Comparison of ENCODE assay signal across 8 cellular contexts in genomic region chr14:101980700-101981099, GRCh38. TPM values are rescaled to one million over a fixed set of nuclear protein-coding genes. Genes with fewer than 3 reads are reported as not detected.
A peak's percentile ranks its signal among the peaks of the same experiment; 100 is the strongest.
DNase-seq lines count a peak whose midpoint lies in the region; ATAC-seq and TF ChIP-seq lines count a peak whose summit lies in the region.

No MANE protein-coding gene starts in this region.

- peak overlapping the region; percentile 17 for H3K27ac Mint-ChIP-seq in activated T-cell treated with anti-CD3 and anti-CD28 coated beads, Interleukin-2, amount 50 U/mL, for 72 hours

- H3K4me1 ChIP-seq in fibroblast of lung (ENCODE audit: control insufficient read depth, extremely low read depth, insufficient read depth, low read length): peaks cover 8% of the 10 kb centered on the region
- peaks cover 0 to 20% (median 11%) of the 10 kb centered on the region in 4 donors for H3K4me1 ChIP-seq in sigmoid colon

- TF ChIP-seq CTCF in fibroblast of lung (conservative IDR thresholded peaks at IDR 0.05 in 1 of 2, IDR thresholded peaks at IDR 0.05 in 1 of 2; ENCODE audit: low read depth in 1 of 2, low read length in 2 of 2): no peak
- TF ChIP-seq CTCF in sigmoid colon (IDR thresholded peaks at IDR 0.05): no peak

- peaks cover 12% of the 10 kb centered on the region for H3K4me1 Mint-ChIP-seq in activated T-cell treated with anti-CD3 and anti-CD28 coated beads, Interleukin-2, amount 50 U/mL, for 72 hours (ENCODE audit: low read depth)

- H3K79me2 ChIP-seq in fibroblast of lung (ENCODE audit: control insufficient read depth, insufficient read depth, low read length): peaks cover 40% of the 10 kb centered on the region

- H3K36me3 ChIP-seq in fibroblast of lung (ENCODE audit: control insufficient read depth, insufficient read depth, low read length): peaks cover 15% of the 10 kb centered on the region
- peaks cover 20 to 97% (median 35%) of the 10 kb centered on the region in 4 donors for H3K36me3 ChIP-seq in sigmoid colon

- H3K27me3 Mint-ChIP-seq in activated T-cell treated with anti-CD3 and anti-CD28 coated beads, Interleukin-2, amount 50 U/mL, for 72 hours (ENCODE audit: low read depth): no peaks in the 10 kb centered on the region

- H3K36me3 Mint-ChIP-seq in activated T-cell treated with anti-CD3 and anti-CD28 coated beads, Interleukin-2, amount 50 U/mL, for 72 hours (ENCODE audit: insufficient read depth in 2 of 2): peaks cover 8 to 26% of the 10 kb centered on the region in 2 donors

- TF ChIP-seq EP300 in sigmoid colon (IDR thresholded peaks at IDR 0.05): peak in 2 of 4 donors; percentile 60 to 90

- no peaks in the 10 kb centered on the region for H4K20me1 ChIP-seq in fibroblast of lung (ENCODE audit: control insufficient read depth, extremely low read depth, insufficient read depth, low read length)

- DNase-seq in activated T-cell treated with anti-CD3 and anti-CD28 coated beads, Interleukin-2, amount 50 U/mL, for 72 hours: peak; percentile 21 to 27
- DNase-seq in activated T-cell treated with anti-CD3 and anti-CD28 coated beads for 4 hours (no peak), RKO (ENCODE audit: low spot score) (peak; percentile 79), fibroblast of lung (ENCODE audit: low read depth in 2 of 2) (peak; percentile 97 to 99), sigmoid colon (peak; percentile 94), NCI-H128 (lab: John Stamatoyannopoulos, UW; ENCODE audit: unreplicated experiment) (no peak), SKM-1 treated with dmso at 0.1 percent for 144 hours (lab: John Stamatoyannopoulos, UW; ENCODE audit: unreplicated experiment) (no peak)

- no peaks in the 10 kb centered on the region for H3K9me3 Mint-ChIP-seq in activated T-cell treated with anti-CD3 and anti-CD28 coated beads, Interleukin-2, amount 50 U/mL, for 72 hours

- no peak overlapping the region for H3K4me3 ChIP-seq in fibroblast of lung (replicated peaks in 1 of 4; ENCODE audit: control extremely low read depth in 1 of 4, insufficient read depth in 1 of 4, low read depth in 3 of 4, low read length in 4 of 4)
- no peak overlapping the region for H3K4me3 ChIP-seq in sigmoid colon

- H3K9ac ChIP-seq in fibroblast of lung (ENCODE audit: insufficient read depth, low read length): no peak overlapping the region

- H3K4me2 ChIP-seq in fibroblast of lung (ENCODE audit: extremely low read depth, insufficient read depth, low read length): no peak overlapping the region

- 23 to 31% methylated on average over 2 of the region's 2 CpGs for WGBS in sigmoid colon, 2 donors

- H3K9me3 ChIP-seq in fibroblast of lung (ENCODE audit: control insufficient read depth, insufficient read depth, low read depth, low read length) (no peaks in the 10 kb centered on the region), sigmoid colon (no peaks in the 10 kb centered on the region)

- H3K27me3 ChIP-seq in fibroblast of lung (ENCODE audit: control insufficient read depth, insufficient read depth, low read length) (no peaks in the 10 kb centered on the region), sigmoid colon (no peaks in the 10 kb centered on the region)

- TF ChIP-seq POLR2A in sigmoid colon (IDR thresholded peaks at IDR 0.05): no peak

- no peak overlapping the region for H2AFZ ChIP-seq in fibroblast of lung (ENCODE audit: low read length)

- peak overlapping the region; percentile 42 for H3K27ac ChIP-seq in fibroblast of lung (ENCODE audit: insufficient read depth, low read length)
- peak overlapping the region; percentile 65 to 88 (median 84) for H3K27ac ChIP-seq in sigmoid colon

- ATAC-seq in activated T-cell treated with anti-CD3 and anti-CD28 coated beads, Interleukin-2, amount 50 U/mL, for 72 hours (replicated peaks in 1 of 2): peak; percentile 50 to 88
- peak; percentile 58 for ATAC-seq in HG03039 (IDR thresholded peaks at IDR 0.05; ENCODE audit: unreplicated experiment)

- intact Hi-C loops in sigmoid colon (cut with DNase I): loop anchor here (5.0 kb wide), 1 partner anchor 72 kb away; no protein-coding TSS in a partner anchor

- no peak overlapping the region for H3K4me3 Mint-ChIP-seq in activated T-cell treated with anti-CD3 and anti-CD28 coated beads, Interleukin-2, amount 50 U/mL, for 72 hours

RNA-seq across cellular contexts. Expression of gene DYNC1H1, which starts 16.3 kb away (rescaled TPM):
- total RNA-seq in activated T-cell treated with anti-CD3 and anti-CD28 coated beads, Interleukin-2, amount 50 U/mL, for 72 hours: 100 to 1,000 TPM; 300 to 335 TPM
- total RNA-seq in fibroblast of lung: 394 and 677 TPM in 2 replicates
- 128 and 186 TPM in 2 replicates for polyA plus RNA-seq in fibroblast of lung
- 362 and 387 TPM in 2 replicates for polyA plus RNA-seq in fibroblast of lung (2012)
- 1,364 and 1,482 TPM in 2 replicates for polyA minus RNA-seq in fibroblast of lung (ENCODE audit: low replicate concordance)
- total RNA-seq in sigmoid colon: 100 to 1,000 TPM; 320 to 592 (median 485) TPM
- 100 to 1,000 TPM in 1 of 3 donors, 10 to 100 TPM in 2; 38.4 to 171 (median 48.6) TPM for polyA plus RNA-seq in sigmoid colon

Comparison
In these comparisons a context has a peak if more than half of its experiments do, and no peak if none do; other contexts are left out.
1. DNase-seq: peak in activated T-cell treated with anti-CD3 and anti-CD28 coated beads, Interleukin-2, amount 50 U/mL, for 72 hours (2 of 2), RKO (single experiment), fibroblast of lung (2 of 2) and sigmoid colon (single experiment); none in activated T-cell treated with anti-CD3 and anti-CD28 coated beads for 4 hours (single experiment), NCI-H128 (single experiment) and SKM-1 treated with dmso at 0.1 percent for 144 hours (single experiment).